ENCODE assay signal across 13 cellular contexts in the genomic region with DNA sequence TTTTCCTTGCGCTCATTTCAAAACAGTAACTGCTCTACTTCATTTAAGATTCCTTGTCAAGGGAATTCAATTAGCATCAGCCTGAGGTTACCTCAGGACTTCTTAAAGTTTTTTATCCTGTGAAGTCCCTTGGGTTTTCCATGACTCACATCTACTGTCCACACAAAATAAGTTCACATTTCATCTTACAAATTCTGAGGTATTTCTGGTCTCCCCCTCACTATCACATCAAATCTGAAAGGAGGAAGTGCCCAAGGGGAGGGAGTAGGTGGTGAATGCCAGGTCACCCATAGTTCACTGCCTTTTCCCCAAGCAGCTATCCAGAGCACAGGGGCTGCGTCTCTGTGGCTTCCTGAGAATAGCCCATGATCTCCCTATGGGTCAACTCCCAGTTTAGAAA.
A peak's percentile ranks its signal among the peaks of the same experiment; 100 is the strongest.
DNase-seq lines count a peak whose midpoint lies in the region; ATAC-seq lines count a peak whose summit lies in the region.
"Had no signal": no experiment of that assay in that cellular context is flagged by ENCODE, and none has a peak within 500 bp of the region (broad histone marks: within the 10 kb centered on the region; RNA-seq: fewer than 3 reads in every experiment).

No MANE protein-coding gene starts in this region.

- H3K36me3 ChIP-seq in mesendoderm (ENCODE audit: control insufficient read depth, insufficient read depth, low read length) = no peaks in the 10 kb centered on the region
- H3K36me3 ChIP-seq: spleen had no signal

- H2AK5ac ChIP-seq in mesendoderm (ENCODE audit: low read length) = no peak overlapping the region

- H3K4ac ChIP-seq in mesendoderm (ENCODE audit: low read depth, low read length) = no peak overlapping the region

- no peaks in the 10 kb centered on the region for H3K79me1 ChIP-seq in mesendoderm (ENCODE audit: low read length)

- H3K4me1 ChIP-seq in mesendoderm (ENCODE audit: control insufficient read depth, low read depth, low read length) = no peaks in the 10 kb centered on the region
- H3K4me1 ChIP-seq: spleen had no signal

- H3K79me2 ChIP-seq in mesendoderm (ENCODE audit: control insufficient read depth, insufficient read depth, low read length) = no peaks in the 10 kb centered on the region

- no peak overlapping the region for H2BK15ac ChIP-seq in mesendoderm (replicated peaks; ENCODE audit: low read depth)

- H3K56ac ChIP-seq in mesendoderm (ENCODE audit: low read length) = no peak overlapping the region

- H4K5ac ChIP-seq in mesendoderm (ENCODE audit: low read length) = no peak overlapping the region

- peak; percentile 68 for DNase-seq in A172 (ENCODE audit: low spot score)
- peak; percentile 78 for DNase-seq in HS-5 (ENCODE audit: low read depth)
- DNase-seq in fibroblast of gingiva (ENCODE audit: low read depth) = peak; percentile 73
- no peak for DNase-seq in germinal center (ENCODE audit: low spot score)
- no peak for DNase-seq in NAMALWA (ENCODE audit: low spot score)
- no peak for DNase-seq in mesendoderm
- DNase-seq: activated T-cell treated with anti-CD3 and anti-CD28 coated beads, Interleukin-2, amount 50 U/mL, for 1 hour; C1 segment of cervical spinal cord; spleen; trophoblast cell had no signal

- no peak overlapping the region for H2BK5ac ChIP-seq in mesendoderm (ENCODE audit: low read length)

- no peak overlapping the region for H3K23ac ChIP-seq in mesendoderm (ENCODE audit: low read length)

- no CpG with 5 or more reads among the region's 2 CpGs for WGBS in mesendoderm (ENCODE audit: extremely low coverage, insufficient coverage, low lambda C conversion rate)

- H3K4me3 ChIP-seq in mesendoderm (ENCODE audit: low read length) = no peak overlapping the region
- H3K4me3 ChIP-seq: PC-9, spleen had no signal

- no peak overlapping the region for H4K8ac ChIP-seq in mesendoderm (ENCODE audit: low read depth, low read length)

- ATAC-seq in GM19351 (IDR thresholded peaks at IDR 0.05; ENCODE audit: unreplicated experiment) (peak; percentile 68), HG02852 (IDR thresholded peaks at IDR 0.05; ENCODE audit: unreplicated experiment) (no peak)

- no peaks in the 10 kb centered on the region for H3K27me3 ChIP-seq in mesendoderm (ENCODE audit: insufficient read depth, low read length, poor library complexity)
- H3K27me3 ChIP-seq: spleen had no signal

- H3K18ac ChIP-seq in mesendoderm (ENCODE audit: low read length) = no peak overlapping the region

- no peak overlapping the region for H3K4me2 ChIP-seq in mesendoderm (ENCODE audit: low read length)
- H3K4me2 ChIP-seq: PC-9 had no signal

- no peak overlapping the region for H3K27ac ChIP-seq in mesendoderm (ENCODE audit: low read depth, low read length)
- H3K27ac ChIP-seq: spleen had no signal

- H2BK120ac ChIP-seq in mesendoderm (ENCODE audit: low read depth, low read length) = no peak overlapping the region

- no peak overlapping the region for H3K9ac ChIP-seq in mesendoderm (ENCODE audit: low read length)

Comparison
In these comparisons a context has a peak if more than half of its experiments do, and no peak if none do; other contexts are left out.
1. DNase-seq: peak in A172 (single experiment), HS-5 (single experiment) and fibroblast of gingiva (single experiment); none in germinal center (single experiment), NAMALWA (single experiment) and mesendoderm (single experiment).